ENCODE assay signal across 12 cellular contexts in the genomic region with DNA sequence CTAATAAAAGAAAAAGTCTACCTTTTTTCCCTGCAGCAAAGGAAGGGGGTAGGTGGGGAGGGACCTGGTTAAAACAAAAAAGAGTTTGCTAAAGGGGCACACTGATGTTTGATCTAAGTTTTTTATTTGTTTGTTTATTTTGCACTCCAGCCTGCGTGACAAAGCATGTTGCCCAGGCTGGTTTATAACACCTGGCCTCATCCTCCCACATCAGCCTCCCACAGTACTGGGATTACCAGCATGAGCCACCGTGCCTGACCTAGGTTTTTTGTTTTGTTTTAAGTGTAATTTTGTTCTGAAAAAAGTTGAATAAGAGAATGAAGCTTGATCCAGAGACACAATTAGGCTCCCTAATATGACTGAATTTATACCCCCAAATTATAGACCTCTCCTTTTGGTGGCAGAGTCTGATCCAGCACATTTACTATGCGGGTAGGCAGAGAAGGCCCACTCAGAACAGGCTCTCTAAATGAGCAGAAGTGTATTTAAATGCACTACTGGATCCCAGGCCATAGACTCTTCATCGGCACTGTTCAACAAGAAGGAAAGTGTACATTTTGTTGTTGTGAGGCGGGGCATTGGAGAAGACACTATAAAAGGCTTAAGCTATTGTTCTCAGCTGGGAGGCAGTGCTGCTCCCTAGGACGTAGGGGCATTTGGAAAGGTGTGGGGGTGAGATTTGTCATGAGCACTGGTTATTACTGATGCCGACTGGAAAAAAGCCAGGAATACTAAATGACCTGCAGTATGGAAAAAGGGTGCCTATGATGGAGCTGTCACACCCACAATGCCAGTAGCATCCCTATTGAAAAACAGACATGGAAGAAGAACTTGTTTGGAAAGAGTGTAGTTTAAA.
"Had no signal": no experiment of that assay in that cellular context is flagged by ENCODE, and none has a peak within 500 bp of the region (broad histone marks: within the 10 kb centered on the region; RNA-seq: fewer than 3 reads in every experiment).

No MANE protein-coding gene starts in this region.

- H3K4me3 Mint-ChIP-seq: activated naive CD8-positive, alpha-beta T cell; brain; central memory CD8-positive, alpha-beta T cell; stimulated activated memory B cell treated with anti-CD40 and anti-IgM and Interleukin-4, amounts not matched to agents 10 μg/mL and 1 μg/mL and 100 μg/mL, for 72 hours had no signal

- DNase-seq: activated effector memory CD4-positive, alpha-beta T cell treated with Interleukin-2 at 50 U/mL for 16 hours; activated T-cell treated with anti-CD3 and anti-CD28 coated beads, Interleukin-2, amount 50 U/mL, for 1 hour; amygdala; cortex of kidney; erythroblast; hippocampal formation; kidney glomerular epithelial cell; tibial artery had no signal

- H3K9me3 Mint-ChIP-seq: brain; central memory CD8-positive, alpha-beta T cell; stimulated activated memory B cell treated with anti-CD40 and anti-IgM and Interleukin-4, amounts not matched to agents 10 μg/mL and 1 μg/mL and 100 μg/mL, for 72 hours had no signal

- H3K27me3 Mint-ChIP-seq: activated naive CD8-positive, alpha-beta T cell; brain; central memory CD8-positive, alpha-beta T cell; stimulated activated memory B cell treated with anti-CD40 and anti-IgM and Interleukin-4, amounts not matched to agents 10 μg/mL and 1 μg/mL and 100 μg/mL, for 72 hours had no signal

- ATAC-seq: stimulated activated memory B cell treated with anti-CD40 and anti-IgM and Interleukin-4, amounts not matched to agents 10 μg/mL and 1 μg/mL and 100 μg/mL, for 72 hours had no signal

- H3K27ac Mint-ChIP-seq: activated naive CD8-positive, alpha-beta T cell; brain; stimulated activated memory B cell treated with anti-CD40 and anti-IgM and Interleukin-4, amounts not matched to agents 10 μg/mL and 1 μg/mL and 100 μg/mL, for 72 hours had no signal
